Comparison of ENCODE assay signal across 8 cellular contexts in genomic region chr5:163565931-163566608, GRCh38.
DNase-seq lines count a peak whose midpoint lies in the region; ATAC-seq and TF ChIP-seq lines count a peak whose summit lies in the region.

No MANE protein-coding gene starts in this region.

- peaks cover 59% of the 10 kb centered on the region for H3K27me3 Mint-ChIP-seq in activated T-helper 2 cell treated with anti-CD3 and anti-CD28 coated beads, Interferon-gamma antibody, Interleukin-2, Interleukin-4, amounts not matched to agents 10 μg/mL and 5 μg/mL and 100 μg/mL, durations not matched to agents 14 hours and 24 hours and 36 hours (ENCODE audit: low read depth)

- peaks cover 18% of the 10 kb centered on the region for H3K4me1 Mint-ChIP-seq in activated T-helper 2 cell treated with anti-CD3 and anti-CD28 coated beads, Interferon-gamma antibody, Interleukin-2, Interleukin-4, amounts not matched to agents 10 μg/mL and 5 μg/mL and 100 μg/mL, durations not matched to agents 14 hours and 24 hours and 36 hours (ENCODE audit: low read depth)

- peaks cover 10% of the 10 kb centered on the region for H3K4me1 ChIP-seq in DOHH2 (ENCODE audit: control insufficient read depth, low read length)
- H3K4me1 ChIP-seq in HUES6 (ENCODE audit: control insufficient read depth, insufficient read depth, low read length) = peaks cover 34% of the 10 kb centered on the region
- H3K4me1 ChIP-seq in osteoblast (ENCODE audit: insufficient read depth, low read length) = peaks cover 16% of the 10 kb centered on the region

- H3K79me2 ChIP-seq in DOHH2 (ENCODE audit: control insufficient read depth, low read length) (no peaks in the 10 kb centered on the region), osteoblast (ENCODE audit: insufficient read depth, low read length) (no peaks in the 10 kb centered on the region)

- no peaks in the 10 kb centered on the region for H4K20me1 ChIP-seq in DOHH2 (ENCODE audit: control insufficient read depth, insufficient read depth, low read depth, low read length)
- H4K20me1 ChIP-seq in osteoblast (ENCODE audit: insufficient read depth, low read length) = no peaks in the 10 kb centered on the region

- no peak overlapping the region for H3K9ac ChIP-seq in HUES6 (ENCODE audit: low read length)

- H3F3A ChIP-seq in DOHH2 (ENCODE audit: control insufficient read depth, insufficient read depth) = no peaks in the 10 kb centered on the region

- no peaks in the 10 kb centered on the region for H3K9me3 ChIP-seq in DOHH2 (ENCODE audit: control insufficient read depth, insufficient read depth, low read length)
- H3K9me3 ChIP-seq in HUES6 (ENCODE audit: control insufficient read depth, insufficient read depth, low read depth, low read length) = no peaks in the 10 kb centered on the region
- no peaks in the 10 kb centered on the region for H3K9me3 ChIP-seq in osteoblast (ENCODE audit: low read depth, low read length)

- no peak overlapping the region for H3K27ac ChIP-seq in DOHH2 (ENCODE audit: low read depth, low read length)
- H3K27ac ChIP-seq in HUES6 (ENCODE audit: low read depth, low read length) = no peak overlapping the region
- H3K27ac ChIP-seq in osteoblast (ENCODE audit: low read depth, low read length) = no peak overlapping the region

- TF ChIP-seq CTCF in DOHH2 (IDR thresholded peaks at IDR 0.05; ENCODE audit: low read depth, low read length, poor library complexity, severe bottlenecking) = no peak
- TF ChIP-seq CTCF in osteoblast (IDR thresholded peaks at IDR 0.05; ENCODE audit: extremely low read depth, low read depth, low read length) = no peak

- DNase-seq in activated T-helper 2 cell treated with anti-CD3 and anti-CD28 coated beads, Interferon-gamma antibody, Interleukin-2, Interleukin-4, amounts not matched to agents 10 μg/mL and 5 μg/mL and 100 μg/mL, durations not matched to agents 14 hours and 24 hours and 36 hours (ENCODE audit: low spot score) = no peak
- DNase-seq in foreskin melanocyte (peak; percentile 24), osteoblast (ENCODE audit: insufficient read length, low spot score, missing footprints) (no peak), NCI-H128 (lab: John Stamatoyannopoulos, UW; ENCODE audit: unreplicated experiment) (no peak), NCI-H524 treated with DMSO at 0.1 percent for 48 hours (lab: John Stamatoyannopoulos, UW) (no peak)

- peak; percentile 67 for ATAC-seq in GM21390 (IDR thresholded peaks at IDR 0.05; ENCODE audit: unreplicated experiment)

- peak overlapping the region; percentile 86 for H2AFZ ChIP-seq in osteoblast (ENCODE audit: low read length)

- H3K36me3 Mint-ChIP-seq in activated T-helper 2 cell treated with anti-CD3 and anti-CD28 coated beads, Interferon-gamma antibody, Interleukin-2, Interleukin-4, amounts not matched to agents 10 μg/mL and 5 μg/mL and 100 μg/mL, durations not matched to agents 14 hours and 24 hours and 36 hours (ENCODE audit: low read depth) = no peaks in the 10 kb centered on the region

- H3K27ac Mint-ChIP-seq in activated T-helper 2 cell treated with anti-CD3 and anti-CD28 coated beads, Interferon-gamma antibody, Interleukin-2, Interleukin-4, amounts not matched to agents 10 μg/mL and 5 μg/mL and 100 μg/mL, durations not matched to agents 14 hours and 24 hours and 36 hours = no peak overlapping the region

- peak overlapping the region; percentile 52 for H3K4me2 ChIP-seq in DOHH2 (ENCODE audit: low read length)
- H3K4me2 ChIP-seq in osteoblast (ENCODE audit: insufficient read depth, low read length) = peak overlapping the region; percentile 91

- H3K27me3 ChIP-seq in DOHH2 (ENCODE audit: control insufficient read depth, low read length) = peaks cover 44% of the 10 kb centered on the region
- peaks cover 41% of the 10 kb centered on the region for H3K27me3 ChIP-seq in HUES6 (ENCODE audit: control insufficient read depth, insufficient read depth, low read length)
- peaks cover 5% of the 10 kb centered on the region for H3K27me3 ChIP-seq in osteoblast (ENCODE audit: insufficient read depth, low read length)

- intact Hi-C loops in activated T-helper 2 cell treated with anti-CD3 and anti-CD28 coated beads, Interferon-gamma antibody, Interleukin-2, Interleukin-4, amounts not matched to agents 10 μg/mL and 5 μg/mL and 100 μg/mL, durations not matched to agents 14 hours and 24 hours and 36 hours (cut with micrococcal nuclease) = loop anchor here (2.0 to 10.0 kb wide), 3 partner anchors 59 to 1643 kb away; no protein-coding TSS in a partner anchor

- no peaks in the 10 kb centered on the region for H3K9me2 ChIP-seq in DOHH2 (replicated peaks; ENCODE audit: control insufficient read depth, low read length)

- H3K36me3 ChIP-seq in DOHH2 (ENCODE audit: control insufficient read depth, low read length) (no peaks in the 10 kb centered on the region), HUES6 (ENCODE audit: control insufficient read depth, insufficient read depth, low read length) (no peaks in the 10 kb centered on the region), osteoblast (ENCODE audit: insufficient read depth, low read length) (no peaks in the 10 kb centered on the region)

- no peaks in the 10 kb centered on the region for H3K9me3 Mint-ChIP-seq in activated T-helper 2 cell treated with anti-CD3 and anti-CD28 coated beads, Interferon-gamma antibody, Interleukin-2, Interleukin-4, amounts not matched to agents 10 μg/mL and 5 μg/mL and 100 μg/mL, durations not matched to agents 14 hours and 24 hours and 36 hours

- H3K4me3 ChIP-seq in DOHH2 (ENCODE audit: low read length) (peak overlapping the region; percentile 39), HUES6 (ENCODE audit: low read depth, low read length) (peak overlapping the region; percentile 69), osteoblast (ENCODE audit: insufficient read depth, low read length) (peak overlapping the region; percentile 68)

- peak overlapping the region; percentile 71 for H3K4me3 Mint-ChIP-seq in activated T-helper 2 cell treated with anti-CD3 and anti-CD28 coated beads, Interferon-gamma antibody, Interleukin-2, Interleukin-4, amounts not matched to agents 10 μg/mL and 5 μg/mL and 100 μg/mL, durations not matched to agents 14 hours and 24 hours and 36 hours (ENCODE audit: low read depth)
